In genomic region chr10:86399879-86400704, GRCh38 we compare ENCODE assay signal across 8 cellular contexts. TPM values are rescaled to one million over a fixed set of nuclear protein-coding genes. Genes with fewer than 3 reads are reported as not detected.
A peak's percentile ranks its signal among the peaks of the same experiment; 100 is the strongest.
DNase-seq lines count a peak whose midpoint lies in the region; ATAC-seq and TF ChIP-seq lines count a peak whose summit lies in the region.

No MANE protein-coding gene starts in this region.

- H3K4me3 ChIP-seq in MG63: peak overlapping the region; percentile 58
- H3K4me3 ChIP-seq in neural progenitor cell: peak overlapping the region; percentile 48
- H3K4me3 ChIP-seq in stomach smooth muscle (ENCODE audit: low read length in 2 of 2): peak overlapping the region; percentile 81 to 83

- H3K36me3 Mint-ChIP-seq in neural progenitor cell: no peaks in the 10 kb centered on the region

- TF ChIP-seq CTCF in foreskin keratinocyte (conservative IDR thresholded peaks at IDR 0.05): peak; percentile 98
- TF ChIP-seq CTCF in neural progenitor cell (IDR thresholded peaks at IDR 0.05): peak; percentile 84

- peak overlapping the region; percentile 83 for H3K4me2 ChIP-seq in neural progenitor cell

- peaks cover 32% of the 10 kb centered on the region for H3K27me3 Mint-ChIP-seq in neural progenitor cell (ENCODE audit: insufficient read depth, low read depth)

- no peaks in the 10 kb centered on the region for H3K9me3 ChIP-seq in MG63
- H3K9me3 ChIP-seq in neural progenitor cell (ENCODE audit: low read depth): no peaks in the 10 kb centered on the region
- H3K9me3 ChIP-seq in stomach smooth muscle (ENCODE audit: control insufficient read depth in 2 of 2, low read length in 2 of 2): no peaks in the 10 kb centered on the region

- ATAC-seq in foreskin keratinocyte: peak; percentile 94

- H3K27ac Mint-ChIP-seq in neural progenitor cell: no peak overlapping the region

- peaks cover 10% of the 10 kb centered on the region for H3F3A ChIP-seq in neural progenitor cell (ENCODE audit: low read depth)

- H3K27ac ChIP-seq in foreskin keratinocyte: no peak overlapping the region
- no peak overlapping the region for H3K27ac ChIP-seq in neural progenitor cell
- H3K27ac ChIP-seq in stomach smooth muscle (ENCODE audit: low read length): peak overlapping the region; percentile 80

- H3K9me3 Mint-ChIP-seq in neural progenitor cell: peaks cover 2% of the 10 kb centered on the region

- DNase-seq in GM03348 (ENCODE audit: low spot score): peak; percentile 96
- DNase-seq in HCEC 1CT: peak; percentile 91
- peak; percentile 96 for DNase-seq in MG63
- peak; percentile 64 to 83 for DNase-seq in SHP77 (lab: John Stamatoyannopoulos, UW)
- peak; percentile 72 for DNase-seq in activated gamma-delta T cell (lab: John Stamatoyannopoulos, UW)
- peak; percentile 91 to 94 for DNase-seq in foreskin keratinocyte
- peak; percentile 98 for DNase-seq in neural progenitor cell (ENCODE audit: low spot score)

- H3K9ac ChIP-seq in neural progenitor cell (no peak overlapping the region), stomach smooth muscle (ENCODE audit: low read length in 2 of 2) (peak overlapping the region; percentile 64 to 68)

- no peaks in the 10 kb centered on the region for H3K36me3 ChIP-seq in MG63
- H3K36me3 ChIP-seq in neural progenitor cell: no peaks in the 10 kb centered on the region
- H3K36me3 ChIP-seq in stomach smooth muscle (ENCODE audit: control insufficient read depth in 2 of 2, insufficient read depth in 2 of 2, low read length in 2 of 2): no peaks in the 10 kb centered on the region

- peak overlapping the region; percentile 87 for H3K4me3 Mint-ChIP-seq in neural progenitor cell

- H3K4me1 ChIP-seq in foreskin keratinocyte: no peaks in the 10 kb centered on the region
- peaks cover 11% of the 10 kb centered on the region for H3K4me1 ChIP-seq in neural progenitor cell
- H3K4me1 ChIP-seq in stomach smooth muscle (ENCODE audit: control insufficient read depth, insufficient read depth, low read length): peaks cover 37% of the 10 kb centered on the region

- H2AFZ ChIP-seq in neural progenitor cell (replicated peaks): peak overlapping the region; percentile 88

- H3K27me3 ChIP-seq in MG63: no peaks in the 10 kb centered on the region
- H3K27me3 ChIP-seq in foreskin keratinocyte: peaks cover 24% of the 10 kb centered on the region
- H3K27me3 ChIP-seq in neural progenitor cell: peaks cover 85% of the 10 kb centered on the region
- H3K27me3 ChIP-seq in stomach smooth muscle (ENCODE audit: control insufficient read depth in 1 of 2, insufficient read depth in 2 of 2, low read length in 2 of 2): no peaks in the 10 kb centered on the region

- no peaks in the 10 kb centered on the region for H4K20me1 ChIP-seq in neural progenitor cell (ENCODE audit: low read depth)

- no peaks in the 10 kb centered on the region for H3K79me2 ChIP-seq in neural progenitor cell (ENCODE audit: low read depth)

- H3K4me1 Mint-ChIP-seq in neural progenitor cell: peaks cover 17% of the 10 kb centered on the region

RNA-seq across cellular contexts. Expression of gene GRID1, which starts 33.5 kb away (rescaled TPM):
- total RNA-seq in MG63 (2014; rRNA removed; shearing (Covaris generic); ENCODE audit: low replicate concordance): 0.10 and 0.15 TPM in 2 replicates
- total RNA-seq in foreskin keratinocyte: not detected in 2 replicates
- not detected in 2 replicates for polyA plus RNA-seq in foreskin keratinocyte
- 0.31 TPM in 1 of 2 replicates, not detected in the other for total RNA-seq in neural progenitor cell (ENCODE audit: low replicate concordance)
